ENCODE assay signal across 1 cellular context in genomic region chr7:71682841-71683341, GRCh38.
TF ChIP-seq lines count a peak whose summit lies in the region.

No MANE protein-coding gene starts in this region.

TF ChIP-seq in H1, 55 proteins besides CTCF, POLR2A, EP300 and RAD21 (continued from another document):
- TF ChIP-seq ATF2 (IDR thresholded peaks at IDR 0.05; ENCODE audit: low read length) (no peak), TAF1 (IDR thresholded peaks at IDR 0.05; ENCODE audit: low read depth, low read length) (no peak), YY1 (IDR thresholded peaks at IDR 0.05; ENCODE audit: low read depth, low read length) (0 out of 2 replicates have a peak, but pooled peaks have one; percentile 22), EGR1 (IDR thresholded peaks at IDR 0.05; ENCODE audit: borderline replicate concordance, low read depth, low read length) (no peak), KDM1A (IDR thresholded peaks at IDR 0.05; ENCODE audit: borderline replicate concordance, low read length) (no peak), NRF1 (IDR thresholded peaks at IDR 0.05; ENCODE audit: low read depth, low read length) (no peak), FOSL1 (IDR thresholded peaks at IDR 0.05; ENCODE audit: insufficient read depth, low read depth, low read length) (no peak), HDAC2 (IDR thresholded peaks at IDR 0.05; ENCODE audit: borderline replicate concordance in 1 of 2, low read depth in 2 of 2, low read length in 2 of 2) (no peak), JUND (IDR thresholded peaks at IDR 0.05; ENCODE audit: low read length) (no peak), KDM5A (IDR thresholded peaks at IDR 0.05; ENCODE audit: low read length) (no peak), TCF12 (IDR thresholded peaks at IDR 0.05; ENCODE audit: low read depth, low read length) (peak; percentile 78; the same call in 1 of the 2 replicates), BRCA1 (IDR thresholded peaks at IDR 0.05; ENCODE audit: low read depth, low read length) (no peak), KDM4A (IDR thresholded peaks at IDR 0.05; ENCODE audit: low read depth, low read length, severe bottlenecking) (no peak), NANOG (IDR thresholded peaks at IDR 0.05; ENCODE audit: insufficient read depth, low read depth, low read length, poor library complexity, severe bottlenecking) (peak; percentile 94), CHD2 (IDR thresholded peaks at IDR 0.05; ENCODE audit: low read length) (no peak), SP1 (IDR thresholded peaks at IDR 0.05; ENCODE audit: low read depth, low read length) (peak; percentile 21; the same call in 1 of the 2 replicates), SIN3A (conservative IDR thresholded peaks at IDR 0.05 in 1 of 2, IDR thresholded peaks at IDR 0.05 in 1 of 2; ENCODE audit: low read depth in 1 of 2, low read length in 2 of 2) (no peak), GABPA (IDR thresholded peaks at IDR 0.05; ENCODE audit: borderline replicate concordance, insufficient read depth, low read length) (no peak), TEAD4 (IDR thresholded peaks at IDR 0.05; ENCODE audit: low read depth, low read length) (0 out of 2 replicates have a peak, but pooled peaks have one; percentile 10), E2F6 (IDR thresholded peaks at IDR 0.05) (peak; percentile 48; the same call in 1 of the 2 replicates)
- TF ChIP-seq, protein P1, sequence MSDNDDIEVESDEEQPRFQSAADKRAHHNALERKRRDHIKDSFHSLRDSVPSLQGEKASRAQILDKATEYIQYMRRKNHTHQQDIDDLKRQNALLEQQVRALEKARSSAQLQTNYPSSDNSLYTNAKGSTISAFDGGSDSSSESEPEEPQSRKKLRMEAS (IDR thresholded peaks at IDR 0.05): peak; percentile 67
- TF ChIP-seq, protein P2, sequence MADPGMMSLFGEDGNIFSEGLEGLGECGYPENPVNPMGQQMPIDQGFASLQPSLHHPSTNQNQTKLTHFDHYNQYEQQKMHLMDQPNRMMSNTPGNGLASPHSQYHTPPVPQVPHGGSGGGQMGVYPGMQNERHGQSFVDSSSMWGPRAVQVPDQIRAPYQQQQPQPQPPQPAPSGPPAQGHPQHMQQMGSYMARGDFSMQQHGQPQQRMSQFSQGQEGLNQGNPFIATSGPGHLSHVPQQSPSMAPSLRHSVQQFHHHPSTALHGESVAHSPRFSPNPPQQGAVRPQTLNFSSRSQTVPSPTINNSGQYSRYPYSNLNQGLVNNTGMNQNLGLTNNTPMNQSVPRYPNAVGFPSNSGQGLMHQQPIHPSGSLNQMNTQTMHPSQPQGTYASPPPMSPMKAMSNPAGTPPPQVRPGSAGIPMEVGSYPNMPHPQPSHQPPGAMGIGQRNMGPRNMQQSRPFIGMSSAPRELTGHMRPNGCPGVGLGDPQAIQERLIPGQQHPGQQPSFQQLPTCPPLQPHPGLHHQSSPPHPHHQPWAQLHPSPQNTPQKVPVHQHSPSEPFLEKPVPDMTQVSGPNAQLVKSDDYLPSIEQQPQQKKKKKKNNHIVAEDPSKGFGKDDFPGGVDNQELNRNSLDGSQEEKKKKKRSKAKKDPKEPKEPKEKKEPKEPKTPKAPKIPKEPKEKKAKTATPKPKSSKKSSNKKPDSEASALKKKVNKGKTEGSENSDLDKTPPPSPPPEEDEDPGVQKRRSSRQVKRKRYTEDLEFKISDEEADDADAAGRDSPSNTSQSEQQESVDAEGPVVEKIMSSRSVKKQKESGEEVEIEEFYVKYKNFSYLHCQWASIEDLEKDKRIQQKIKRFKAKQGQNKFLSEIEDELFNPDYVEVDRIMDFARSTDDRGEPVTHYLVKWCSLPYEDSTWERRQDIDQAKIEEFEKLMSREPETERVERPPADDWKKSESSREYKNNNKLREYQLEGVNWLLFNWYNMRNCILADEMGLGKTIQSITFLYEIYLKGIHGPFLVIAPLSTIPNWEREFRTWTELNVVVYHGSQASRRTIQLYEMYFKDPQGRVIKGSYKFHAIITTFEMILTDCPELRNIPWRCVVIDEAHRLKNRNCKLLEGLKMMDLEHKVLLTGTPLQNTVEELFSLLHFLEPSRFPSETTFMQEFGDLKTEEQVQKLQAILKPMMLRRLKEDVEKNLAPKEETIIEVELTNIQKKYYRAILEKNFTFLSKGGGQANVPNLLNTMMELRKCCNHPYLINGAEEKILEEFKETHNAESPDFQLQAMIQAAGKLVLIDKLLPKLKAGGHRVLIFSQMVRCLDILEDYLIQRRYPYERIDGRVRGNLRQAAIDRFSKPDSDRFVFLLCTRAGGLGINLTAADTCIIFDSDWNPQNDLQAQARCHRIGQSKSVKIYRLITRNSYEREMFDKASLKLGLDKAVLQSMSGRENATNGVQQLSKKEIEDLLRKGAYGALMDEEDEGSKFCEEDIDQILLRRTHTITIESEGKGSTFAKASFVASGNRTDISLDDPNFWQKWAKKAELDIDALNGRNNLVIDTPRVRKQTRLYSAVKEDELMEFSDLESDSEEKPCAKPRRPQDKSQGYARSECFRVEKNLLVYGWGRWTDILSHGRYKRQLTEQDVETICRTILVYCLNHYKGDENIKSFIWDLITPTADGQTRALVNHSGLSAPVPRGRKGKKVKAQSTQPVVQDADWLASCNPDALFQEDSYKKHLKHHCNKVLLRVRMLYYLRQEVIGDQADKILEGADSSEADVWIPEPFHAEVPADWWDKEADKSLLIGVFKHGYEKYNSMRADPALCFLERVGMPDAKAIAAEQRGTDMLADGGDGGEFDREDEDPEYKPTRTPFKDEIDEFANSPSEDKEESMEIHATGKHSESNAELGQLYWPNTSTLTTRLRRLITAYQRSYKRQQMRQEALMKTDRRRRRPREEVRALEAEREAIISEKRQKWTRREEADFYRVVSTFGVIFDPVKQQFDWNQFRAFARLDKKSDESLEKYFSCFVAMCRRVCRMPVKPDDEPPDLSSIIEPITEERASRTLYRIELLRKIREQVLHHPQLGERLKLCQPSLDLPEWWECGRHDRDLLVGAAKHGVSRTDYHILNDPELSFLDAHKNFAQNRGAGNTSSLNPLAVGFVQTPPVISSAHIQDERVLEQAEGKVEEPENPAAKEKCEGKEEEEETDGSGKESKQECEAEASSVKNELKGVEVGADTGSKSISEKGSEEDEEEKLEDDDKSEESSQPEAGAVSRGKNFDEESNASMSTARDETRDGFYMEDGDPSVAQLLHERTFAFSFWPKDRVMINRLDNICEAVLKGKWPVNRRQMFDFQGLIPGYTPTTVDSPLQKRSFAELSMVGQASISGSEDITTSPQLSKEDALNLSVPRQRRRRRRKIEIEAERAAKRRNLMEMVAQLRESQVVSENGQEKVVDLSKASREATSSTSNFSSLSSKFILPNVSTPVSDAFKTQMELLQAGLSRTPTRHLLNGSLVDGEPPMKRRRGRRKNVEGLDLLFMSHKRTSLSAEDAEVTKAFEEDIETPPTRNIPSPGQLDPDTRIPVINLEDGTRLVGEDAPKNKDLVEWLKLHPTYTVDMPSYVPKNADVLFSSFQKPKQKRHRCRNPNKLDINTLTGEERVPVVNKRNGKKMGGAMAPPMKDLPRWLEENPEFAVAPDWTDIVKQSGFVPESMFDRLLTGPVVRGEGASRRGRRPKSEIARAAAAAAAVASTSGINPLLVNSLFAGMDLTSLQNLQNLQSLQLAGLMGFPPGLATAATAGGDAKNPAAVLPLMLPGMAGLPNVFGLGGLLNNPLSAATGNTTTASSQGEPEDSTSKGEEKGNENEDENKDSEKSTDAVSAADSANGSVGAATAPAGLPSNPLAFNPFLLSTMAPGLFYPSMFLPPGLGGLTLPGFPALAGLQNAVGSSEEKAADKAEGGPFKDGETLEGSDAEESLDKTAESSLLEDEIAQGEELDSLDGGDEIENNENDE (IDR thresholded peaks at IDR 0.05; ENCODE audit: insufficient replicate concordance, low read length): no peak
